ENCODE assay signal across 21 cellular contexts in the genomic region with DNA sequence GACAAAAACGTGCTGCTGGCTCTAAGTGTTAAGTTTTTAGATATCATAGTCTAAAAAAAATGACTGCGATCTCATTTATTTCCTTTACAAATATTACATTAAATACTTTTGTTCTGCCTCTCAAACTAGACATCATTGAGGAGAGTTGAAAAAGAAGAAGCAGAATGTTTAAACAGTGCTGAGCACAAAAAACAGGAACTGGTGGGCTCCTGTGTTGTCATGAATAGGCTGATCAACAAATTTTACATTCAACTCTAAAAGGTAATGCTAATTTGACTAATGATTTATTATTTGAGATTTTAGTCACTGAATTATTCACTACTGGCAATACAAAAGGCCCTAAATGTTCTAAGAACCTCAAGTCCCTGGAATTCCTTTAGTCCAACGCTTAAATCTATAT.
"Had no signal": no experiment of that assay in that cellular context is flagged by ENCODE, and none has a peak within 500 bp of the region (broad histone marks: within the 10 kb centered on the region; RNA-seq: fewer than 3 reads in every experiment).

No MANE protein-coding gene starts in this region.

- H3K4me3 ChIP-seq: heart left ventricle, lung, neural progenitor cell, ovary, right atrium auricular region, sigmoid colon, skin epidermis, stomach, thoracic aorta, transverse colon had no signal

- H3K27me3 Mint-ChIP-seq: natural killer cell treated with Interleukin-12 subunit alpha and Interleukin-12 subunit beta and Interleukin-15 and Interleukin-18, amount 100 ng/mL, for 72 hours had no signal

- H3K9me3 Mint-ChIP-seq: natural killer cell treated with Interleukin-12 subunit alpha and Interleukin-12 subunit beta and Interleukin-15 and Interleukin-18, amount 100 ng/mL, for 72 hours; neural progenitor cell had no signal

- H3K27me3 ChIP-seq: heart left ventricle, neural progenitor cell, ovary, right atrium auricular region, sigmoid colon, stomach, transverse colon had no signal

- H3K4me3 Mint-ChIP-seq: natural killer cell treated with Interleukin-12 subunit alpha and Interleukin-12 subunit beta and Interleukin-15 and Interleukin-18, amount 100 ng/mL, for 72 hours; neural progenitor cell had no signal

- H3K36me3 ChIP-seq: heart left ventricle, neural progenitor cell, ovary, right atrium auricular region, sigmoid colon, stomach, thoracic aorta, transverse colon had no signal

- H3K27ac Mint-ChIP-seq: natural killer cell treated with Interleukin-12 subunit alpha and Interleukin-12 subunit beta and Interleukin-15 and Interleukin-18, amount 100 ng/mL, for 72 hours; neural progenitor cell had no signal

- H2AFZ ChIP-seq: neural progenitor cell had no signal

- H3K4me2 ChIP-seq: neural progenitor cell had no signal

- DNase-seq: effector CD4-positive, alpha-beta T cell; foreskin melanocyte; heart left ventricle; hippocampal formation; left colon; left ventricle myocardium superior; mesenchymal stem cell; midbrain; nucleus accumbens; ovary; sigmoid colon; stimulated activated naive CD4-positive, alpha-beta T cell; stomach; substantia nigra; transverse colon had no signal

- H3K36me3 Mint-ChIP-seq: natural killer cell treated with Interleukin-12 subunit alpha and Interleukin-12 subunit beta and Interleukin-15 and Interleukin-18, amount 100 ng/mL, for 72 hours had no signal

- ATAC-seq: heart left ventricle; left colon; left ventricle myocardium superior; natural killer cell treated with Interleukin-12 subunit alpha and Interleukin-12 subunit beta and Interleukin-15 and Interleukin-18, amount 100 ng/mL, for 72 hours had no signal

- H3K27ac ChIP-seq: heart left ventricle, neural progenitor cell, ovary, right atrium auricular region, sigmoid colon, skin epidermis, stomach, thoracic aorta, transverse colon had no signal

- H3K4me1 ChIP-seq: neural progenitor cell, sigmoid colon, stomach, transverse colon had no signal

- H3K4me1 Mint-ChIP-seq: neural progenitor cell had no signal
